ENCODE assay signal across 24 cellular contexts in the genomic region with DNA sequence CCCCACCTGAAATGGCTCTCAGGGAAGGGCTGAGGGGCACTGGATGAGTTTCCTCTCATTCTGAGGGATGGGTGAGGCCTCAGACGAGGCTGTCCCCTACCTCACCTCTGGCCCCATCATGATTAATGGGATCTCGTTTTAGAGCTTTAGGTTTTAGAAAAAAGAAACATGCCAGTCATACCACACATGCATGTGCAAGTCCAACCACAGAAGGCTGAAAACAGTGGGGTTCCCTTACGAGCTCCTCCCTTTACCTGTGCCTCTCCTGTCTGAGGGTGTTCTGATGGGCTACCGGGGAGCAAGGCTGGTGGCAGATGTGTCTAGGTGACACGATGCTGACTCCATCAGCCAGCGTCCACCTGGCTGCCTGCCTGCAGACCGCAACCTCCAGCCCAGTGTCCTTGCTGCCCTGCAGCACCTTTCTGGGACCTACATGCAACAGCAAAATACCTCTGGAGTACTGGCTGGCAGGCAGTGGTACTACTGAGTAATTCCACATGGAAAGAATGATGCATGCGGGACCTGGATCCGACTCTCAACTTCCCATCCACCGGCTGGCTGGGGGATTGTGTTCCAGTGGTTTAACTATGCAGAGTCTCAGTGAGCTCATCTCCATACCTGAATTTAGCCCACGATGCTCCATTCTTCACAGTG. TPM values are rescaled to one million over a fixed set of nuclear protein-coding genes. Genes with fewer than 3 reads are reported as not detected.
"Had no signal": no experiment of that assay in that cellular context is flagged by ENCODE, and none has a peak within 500 bp of the region (broad histone marks: within the 10 kb centered on the region; RNA-seq: fewer than 3 reads in every experiment).

No MANE protein-coding gene starts in this region.

- H3K4me1 ChIP-seq: heart left ventricle, right atrium auricular region, sigmoid colon, uterus had no signal

- ATAC-seq: heart left ventricle; naive thymus-derived CD8-positive, alpha-beta T cell had no signal

- H3K36me3 ChIP-seq: esophagus squamous epithelium, heart left ventricle, ovary, right atrium auricular region, sigmoid colon, upper lobe of left lung, uterus had no signal

- DNase-seq: dorsolateral prefrontal cortex; effector CD8-positive, alpha-beta T cell; esophagus squamous epithelium; foreskin fibroblast; heart left ventricle; hippocampal formation; kidney glomerular epithelial cell; naive thymus-derived CD8-positive, alpha-beta T cell; nucleus accumbens; ovary; sigmoid colon; stimulated activated CD4-positive, alpha-beta T cell treated with anti-CD3 and anti-CD28 coated beads, Interleukin-2, amount 100 ng/mL, for 24 hours; stimulated activated naive CD4-positive, alpha-beta T cell treated with Interleukin-2 at 50 U/mL for 16 hours; uterus had no signal

- H3K27ac ChIP-seq: coronary artery, dorsolateral prefrontal cortex, epithelial cell of prostate, esophagus squamous epithelium, heart left ventricle, ovary, right atrium auricular region, sigmoid colon, upper lobe of left lung, uterus had no signal

- H3K9me3 ChIP-seq: esophagus squamous epithelium, heart left ventricle, ovary, right atrium auricular region, sigmoid colon, upper lobe of left lung, uterus had no signal

- H3K4me3 ChIP-seq: coronary artery, dorsolateral prefrontal cortex, esophagus squamous epithelium, heart left ventricle, ovary, right atrium auricular region, sigmoid colon, skin epidermis, upper lobe of left lung, uterus had no signal

- H3K27me3 ChIP-seq: ovary, right atrium auricular region, upper lobe of left lung, uterus had no signal

RNA-seq across cellular contexts. Expression of gene LYPD6B, which starts 9.1 kb away (rescaled TPM):
- total RNA-seq: heart left ventricle; lung microvascular endothelial cell; mesenteric fat pad; mononuclear cell; naive thymus-derived CD8-positive, alpha-beta T cell; neural crest cell; posterior vena cava had no signal
- polyA plus RNA-seq: heart left ventricle; naive thymus-derived CD8-positive, alpha-beta T cell had no signal
